In the genomic region with DNA sequence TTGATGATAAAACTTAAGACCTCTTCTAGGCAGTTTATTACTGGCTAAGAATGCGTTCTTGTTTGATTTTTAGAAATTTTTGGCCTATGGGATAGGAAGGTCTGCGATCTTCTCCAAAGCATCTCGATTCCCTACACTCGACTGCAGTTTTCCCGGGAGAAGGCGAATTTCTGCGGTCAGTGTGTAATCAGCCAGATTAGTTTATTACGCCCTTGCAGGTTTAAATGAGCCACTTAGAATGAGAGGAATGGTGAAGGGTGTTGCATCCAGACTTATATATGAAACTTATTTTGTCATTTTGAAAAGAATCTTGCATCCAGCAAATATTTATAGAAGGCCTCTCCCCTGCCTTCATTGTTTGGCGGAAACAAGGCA, we compare ENCODE assay signal across 8 cellular contexts. TPM values are rescaled to one million over a fixed set of nuclear protein-coding genes. Genes with fewer than 3 reads are reported as not detected.
DNase-seq lines count a peak whose midpoint lies in the region; ATAC-seq and TF ChIP-seq lines count a peak whose summit lies in the region.

No MANE protein-coding gene starts in this region.

- H3K36me3 Mint-ChIP-seq in IgD-negative memory B cell, result no peaks in the 10 kb centered on the region
- peaks cover 0 to 5% (median under 1%) of the 10 kb centered on the region in 5 donors for H3K36me3 Mint-ChIP-seq in naive thymus-derived CD4-positive, alpha-beta T cell

- no peak for ATAC-seq in naive thymus-derived CD4-positive, alpha-beta T cell
- no peak for ATAC-seq in HG03045 (IDR thresholded peaks at IDR 0.05; ENCODE audit: unreplicated experiment)

- H3K27me3 Mint-ChIP-seq in IgD-negative memory B cell, result no peaks in the 10 kb centered on the region
- peaks cover 0 to 36% (median 4%) of the 10 kb centered on the region in 5 donors for H3K27me3 Mint-ChIP-seq in naive thymus-derived CD4-positive, alpha-beta T cell

- peak overlapping the region; percentile 97 to 100 (median 98) for H3K4me3 Mint-ChIP-seq in IgD-negative memory B cell
- peak overlapping the region; percentile 96 to 100 (median 99) for H3K4me3 Mint-ChIP-seq in naive thymus-derived CD4-positive, alpha-beta T cell

- H3K9me3 Mint-ChIP-seq in IgD-negative memory B cell, result no peaks in the 10 kb centered on the region
- peaks cover 0 to 7% (median 0%) of the 10 kb centered on the region in 11 donors for H3K9me3 Mint-ChIP-seq in naive thymus-derived CD4-positive, alpha-beta T cell

- H3K27ac ChIP-seq in colonic mucosa, result peak overlapping the region; percentile 65
- H3K27ac ChIP-seq in naive thymus-derived CD4-positive, alpha-beta T cell (ENCODE audit: low read depth, low read length), result peak overlapping the region; percentile 69

- H3K4me1 ChIP-seq in colonic mucosa, result no peaks in the 10 kb centered on the region
- peaks cover 10 to 25% of the 10 kb centered on the region in 2 donors for H3K4me1 ChIP-seq in naive thymus-derived CD4-positive, alpha-beta T cell (ENCODE audit: control insufficient read depth in 2 of 2, insufficient read depth in 2 of 2, low read length in 2 of 2)

- no peak for TF ChIP-seq CTCF in AG10803 (conservative IDR thresholded peaks at IDR 0.05; ENCODE audit: low read length)
- no peak for TF ChIP-seq CTCF in colonic mucosa (IDR thresholded peaks at IDR 0.05)

- peaks cover 22 to 49% (median 45%) of the 10 kb centered on the region in 3 donors for H3K4me1 Mint-ChIP-seq in IgD-negative memory B cell
- H3K4me1 Mint-ChIP-seq in naive thymus-derived CD4-positive, alpha-beta T cell, result peaks cover 24 to 58% (median 40%) of the 10 kb centered on the region in 7 donors

- CTCF ChIA-PET in naive thymus-derived CD4-positive, alpha-beta T cell (lab: Charles Lee), result interaction anchor here (0.6 to 2.9 kb wide), 4 partner anchors 10 to 234 kb away, joined by 3 to 8 read pairs (median 4); no protein-coding TSS in a partner anchor

- POLR2A ChIA-PET in naive thymus-derived CD4-positive, alpha-beta T cell (lab: Charles Lee), result interaction anchor here (0.5 to 2.4 kb wide), 6 partner anchors 10 to 469 kb away, joined by 3 to 11 read pairs (median 4); a partner anchor contains a TSS

- intact Hi-C loops in colonic mucosa (cut with DNase I), result no loop called here
- intact Hi-C loops in naive thymus-derived CD4-positive, alpha-beta T cell (cut with micrococcal nuclease), result loop anchor here in 1 of 2 donors (1.0 to 5.0 kb wide), 7 partner anchors 10 to 1181 kb away; a partner anchor contains a TSS
- intact Hi-C loops in posterior vena cava (cut with DNase I), result loop anchor here in 1 of 2 donors (10.0 kb wide), 1 partner anchor 191 kb away; a partner anchor contains a TSS

- no peaks in the 10 kb centered on the region for H3K36me3 ChIP-seq in colonic mucosa
- peaks cover 0 to 6% (median 0%) of the 10 kb centered on the region in 3 experiments for H3K36me3 ChIP-seq in naive thymus-derived CD4-positive, alpha-beta T cell (ENCODE audit: control insufficient read depth in 2 of 3, insufficient read depth in 3 of 3, low read length in 3 of 3)

- no peaks in the 10 kb centered on the region for H3K27me3 ChIP-seq in colonic mucosa
- H3K27me3 ChIP-seq in naive thymus-derived CD4-positive, alpha-beta T cell (ENCODE audit: control insufficient read depth in 2 of 2, insufficient read depth in 2 of 2, low read length in 2 of 2), result no peaks in the 10 kb centered on the region

- peak overlapping the region; percentile 95 to 99 (median 95) for H3K27ac Mint-ChIP-seq in IgD-negative memory B cell
- peak overlapping the region; percentile 92 to 99 (median 96) for H3K27ac Mint-ChIP-seq in naive thymus-derived CD4-positive, alpha-beta T cell

- DNase-seq in AG10803 (ENCODE audit: low read depth) (peak; percentile 16), colonic mucosa (no peak), NOMO-1 treated with DMSO at 0.1 percent for 48 hours (lab: John Stamatoyannopoulos, UW; ENCODE audit: unreplicated experiment) (no peak), hypothalamus (lab: John Stamatoyannopoulos, UW) (no peak), posterior vena cava (ENCODE audit: low spot score) (no peak)
- DNase-seq in naive thymus-derived CD4-positive, alpha-beta T cell, result no peak

- no peaks in the 10 kb centered on the region for H3K9me3 ChIP-seq in colonic mucosa
- no peaks in the 10 kb centered on the region for H3K9me3 ChIP-seq in naive thymus-derived CD4-positive, alpha-beta T cell (ENCODE audit: control insufficient read depth in 2 of 3, low read length in 3 of 3)

- H3K4me3 ChIP-seq in AG10803 (ENCODE audit: low read length), result peak overlapping the region; percentile 69
- peak overlapping the region; percentile 79 for H3K4me3 ChIP-seq in colonic mucosa
- peak overlapping the region; percentile 92 for H3K4me3 ChIP-seq in naive thymus-derived CD4-positive, alpha-beta T cell (ENCODE audit: low read length)

- H3K9ac ChIP-seq in colonic mucosa (ENCODE audit: low read depth in 2 of 2, low read length in 2 of 2), result peak overlapping the region; percentile 61 to 73

RNA-seq across cellular contexts. Expression of a gene that starts 1.2 kb away (rescaled TPM):
- 19.3 TPM for polyA plus RNA-seq in IgD-negative memory B cell
- total RNA-seq in colonic mucosa (10 to 100 TPM; 22.0 to 24.4 TPM), posterior vena cava (10 to 100 TPM; 28.1 to 33.0 TPM)
- 10 to 100 TPM; 29.0 to 50.7 (median 43.2) TPM for total RNA-seq in naive thymus-derived CD4-positive, alpha-beta T cell
- 10 to 100 TPM; 13.1 to 20.3 TPM for polyA plus RNA-seq in naive thymus-derived CD4-positive, alpha-beta T cell
